8 cellular contexts compared by ENCODE assay signal in the genomic region with DNA sequence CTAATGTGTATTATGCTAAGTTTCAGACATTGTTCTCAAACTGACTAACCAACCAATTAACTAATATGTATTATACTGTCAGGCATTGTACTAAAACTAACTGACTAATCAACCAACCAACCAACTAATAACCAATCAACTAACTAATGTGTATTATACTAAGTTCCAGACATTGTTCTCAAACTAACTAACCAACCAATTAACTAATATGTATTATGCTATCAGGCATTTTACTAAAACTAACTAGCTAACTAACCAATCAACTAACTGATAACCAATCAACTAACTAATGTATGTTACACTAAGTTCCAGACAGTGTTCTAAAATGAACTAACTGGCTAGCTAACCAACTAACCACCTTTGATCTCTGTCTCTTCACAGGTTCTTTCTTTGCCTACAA.
"Had no signal": no experiment of that assay in that cellular context is flagged by ENCODE, and none has a peak within 500 bp of the region (broad histone marks: within the 10 kb centered on the region; RNA-seq: fewer than 3 reads in every experiment).

No MANE protein-coding gene starts in this region.

- ATAC-seq: GM12878 had no signal

- FAIRE-seq: G401.6, GM12878, GM12891, GM12892, GM18507, GM19239 had no signal

- DNase-seq: GDM1, GF-D8 had no signal

- H3K4me3 ChIP-seq: GM12878 had no signal
